1 cellular context compared by ENCODE assay signal in genomic region chr20:51579137-51579536, GRCh38.
TF ChIP-seq lines count a peak whose summit lies in the region.

No MANE protein-coding gene starts in this region.

TF ChIP-seq in K562, 482 proteins besides CTCF, POLR2A, EP300 and RAD21:
- TF ChIP-seq PRDM10 (IDR thresholded peaks at IDR 0.05; ENCODE audit: partially characterized antibody) (peak; percentile 63), ARNT (IDR thresholded peaks at IDR 0.05) (no peak)
